Comparison of ENCODE assay signal across 20 cellular contexts in genomic region chr22:39214006-39214382, GRCh38. TPM values are rescaled to one million over a fixed set of nuclear protein-coding genes. Genes with fewer than 3 reads are reported as not detected.
DNase-seq lines count a peak whose midpoint lies in the region; ATAC-seq, FAIRE-seq and TF ChIP-seq lines count a peak whose summit lies in the region.
"Had no signal": no experiment of that assay in that cellular context is flagged by ENCODE, and none has a peak within 500 bp of the region (broad histone marks: within the 10 kb centered on the region; RNA-seq: fewer than 3 reads in every experiment).

No MANE protein-coding gene starts in this region.

- no peak for TF ChIP-seq POLR2A in HCT116 (IDR thresholded peaks at IDR 0.05; ENCODE audit: borderline replicate concordance, extremely low read depth, insufficient read depth, insufficient read length)
- no peak for TF ChIP-seq POLR2A in suprapubic skin (IDR thresholded peaks at IDR 0.05)

- H3K79me2 ChIP-seq in HCT116 (ENCODE audit: insufficient read depth, low read length) = no peaks in the 10 kb centered on the region
- H3K79me2 ChIP-seq in keratinocyte (ENCODE audit: control insufficient read depth, insufficient read depth, low read length) = no peaks in the 10 kb centered on the region
- H3K79me2 ChIP-seq: parathyroid adenoma had no signal

- CTCF ChIA-PET in HCT116 (lab: Charles Lee) (interaction anchor here (1.5 to 2.5 kb wide), 3 partner anchors 8 to 43 kb away, joined by 8 to 13 read pairs (median 8); no protein-coding TSS in a partner anchor), MCF 10A (lab: Yijun Ruan, JAX) (interaction anchor here (0.8 kb wide), 2 partner anchors 44 to 139 kb away, joined by 3 to 4 read pairs; no protein-coding TSS in a partner anchor)

- peaks cover 22% of the 10 kb centered on the region for H3K4me1 Mint-ChIP-seq in MCF 10A (ENCODE audit: insufficient read depth, unreplicated experiment)

- no peaks in the 10 kb centered on the region for H3K9me2 ChIP-seq in HCT116 (ENCODE audit: insufficient read depth)

- H3K9me3 ChIP-seq in HCT116 (ENCODE audit: control insufficient read depth in 1 of 2, insufficient read depth in 1 of 2, low read depth in 1 of 2, low read length in 2 of 2) (no peaks in the 10 kb centered on the region), keratinocyte (ENCODE audit: control insufficient read depth, low read depth, low read length) (no peaks in the 10 kb centered on the region), suprapubic skin (no peaks in the 10 kb centered on the region)
- H3K9me3 ChIP-seq: esophagus squamous epithelium, upper lobe of left lung had no signal

- intact Hi-C loops in HCT116 (cut with micrococcal nuclease) = no loop called here
- intact Hi-C loops in MCF 10A (cut with micrococcal nuclease) = no loop called here

- H3K27ac ChIP-seq in HCT116 (ENCODE audit: low read depth, low read length) (peak overlapping the region; percentile 58), keratinocyte (ENCODE audit: control insufficient read depth, insufficient read depth, low read length) (peak overlapping the region; percentile 11), suprapubic skin (no peak overlapping the region)
- H3K27ac ChIP-seq: BLaER1 treated with 17β-estradiol and CSF1 and Interleukin-3, amounts not matched to agents 10 nM and 100 nM; heart right ventricle; parathyroid adenoma; upper lobe of left lung had no signal

- H3K4me1 ChIP-seq in HCT116 (ENCODE audit: control insufficient read depth in 1 of 2, insufficient read depth in 2 of 2, low read length in 2 of 2) = peaks cover 46 to 55% of the 10 kb centered on the region in 2 experiments
- H3K4me1 ChIP-seq in keratinocyte (ENCODE audit: control insufficient read depth, extremely low read depth, insufficient read depth, low read length) = peaks cover 40% of the 10 kb centered on the region
- peaks cover 9% of the 10 kb centered on the region for H3K4me1 ChIP-seq in suprapubic skin
- H3K4me1 ChIP-seq: BLaER1 treated with 17β-estradiol and CSF1 and Interleukin-3, amounts not matched to agents 10 nM and 100 nM; parathyroid adenoma had no signal

- POLR2A ChIA-PET in HCT116 (lab: Charles Lee) = interaction anchor here (0.6 to 2.6 kb wide), 8 partner anchors 8 to 1370 kb away, joined by 3 to 10 read pairs (median 6); partner anchors contain the start of genes PDGFB and RPL3
- POLR2A ChIA-PET in MCF 10A (lab: Yijun Ruan, JAX) = interaction anchor here (0.5 to 1.8 kb wide), 13 partner anchors 12 to 317 kb away, joined by 3 to 16 read pairs (median 3); partner anchors contain the start of gene RPL3

- WGBS in suprapubic skin = 69% methylated on average over 9 of the region's 9 CpGs

- no peak for TF ChIP-seq CTCF in HCT116 (IDR thresholded peaks at IDR 0.05 in 2 of 3, conservative IDR thresholded peaks at IDR 0.05 in 1 of 3; ENCODE audit: borderline replicate concordance in 1 of 3, insufficient read depth in 1 of 3, low read depth in 2 of 3, low read length in 2 of 3)
- no peak for TF ChIP-seq CTCF in MCF 10A (IDR thresholded peaks at IDR 0.05; ENCODE audit: unreplicated experiment)
- TF ChIP-seq CTCF in keratinocyte (optimal IDR thresholded peaks at IDR 0.05 in 1 of 3, IDR thresholded peaks at IDR 0.05 in 1 of 3, conservative IDR thresholded peaks at IDR 0.05 in 1 of 3; ENCODE audit: extremely low read depth in 1 of 3, insufficient read depth in 2 of 3, low read length in 3 of 3) = no peak
- TF ChIP-seq CTCF in suprapubic skin (IDR thresholded peaks at IDR 0.05) = no peak

- H2AFZ ChIP-seq in HCT116 (ENCODE audit: low read depth, low read length, poor library complexity, severe bottlenecking) = no peak overlapping the region
- no peak overlapping the region for H2AFZ ChIP-seq in keratinocyte (ENCODE audit: control insufficient read depth, low read length)
- H2AFZ ChIP-seq: parathyroid adenoma had no signal

- H3K36me3 ChIP-seq in HCT116 (ENCODE audit: control insufficient read depth in 1 of 2, insufficient read depth in 2 of 2, low read length in 2 of 2) (no peaks in the 10 kb centered on the region), keratinocyte (ENCODE audit: control insufficient read depth in 2 of 2, extremely low read depth in 1 of 2, insufficient read depth in 2 of 2, low read length in 2 of 2) (no peaks in the 10 kb centered on the region), suprapubic skin (no peaks in the 10 kb centered on the region)
- H3K36me3 ChIP-seq: BLaER1 treated with 17β-estradiol and CSF1 and Interleukin-3, amounts not matched to agents 10 nM and 100 nM; esophagus squamous epithelium had no signal

- no peaks in the 10 kb centered on the region for H3K27me3 Mint-ChIP-seq in MCF 10A (ENCODE audit: insufficient read depth, unreplicated experiment)

- no peak for TF ChIP-seq EP300 in suprapubic skin (IDR thresholded peaks at IDR 0.05)

- H3K9me3 Mint-ChIP-seq in MCF 10A (ENCODE audit: unreplicated experiment) = no peaks in the 10 kb centered on the region

- no peaks in the 10 kb centered on the region for H3K9me1 ChIP-seq in keratinocyte (ENCODE audit: control insufficient read depth, extremely low read depth, insufficient read depth, low read length)

- BruUV-seq in HCT116 (replicated peaks; lab: Mats Ljungman, UMichigan) = no TSS peak
- no TSS peak for BruUV-seq in MCF 10A (replicated peaks; lab: Mats Ljungman, UMichigan)

- ATAC-seq in HCT116 (peak; percentile 12), GM21786 (IDR thresholded peaks at IDR 0.05; ENCODE audit: unreplicated experiment) (no peak)
- ATAC-seq: heart right ventricle had no signal

- FAIRE-seq in keratinocyte (lab: Jason Lieb, UNC) = peak; percentile 79
- FAIRE-seq: small intestine had no signal

- no peak for TF ChIP-seq RAD21 in HCT116 (IDR thresholded peaks at IDR 0.05; ENCODE audit: low read depth)

- RAD21 ChIA-PET in HCT116 (lab: Charles Lee; ENCODE audit: low non-redundant PET in 1 of 2, low total read pairs in 2 of 2, uncharacterized antibody in 2 of 2, unreplicated experiment in 2 of 2) = interaction anchor here (1.5 to 2.1 kb wide), 3 partner anchors 26 to 78 kb away, joined by 4 read pairs; no protein-coding TSS in a partner anchor

- H3K27me3 ChIP-seq in HCT116 (ENCODE audit: insufficient read depth, low read length) = no peaks in the 10 kb centered on the region
- H3K27me3 ChIP-seq in keratinocyte (ENCODE audit: control insufficient read depth, extremely low read depth, insufficient read depth, low read length) = no peaks in the 10 kb centered on the region
- no peaks in the 10 kb centered on the region for H3K27me3 ChIP-seq in suprapubic skin
- H3K27me3 ChIP-seq: heart right ventricle, upper lobe of left lung had no signal

- dilution Hi-C loops in keratinocyte (cut with MboI; ENCODE audit: extremely low pct_ligation_motif_present, low sequenced_read_pairs) = no loop called here

- peak overlapping the region; percentile 79 for H3K4me2 ChIP-seq in HCT116 (ENCODE audit: low read length)
- H3K4me2 ChIP-seq in keratinocyte (ENCODE audit: control insufficient read depth, extremely low read depth, insufficient read depth, low read depth, low read length) = peak overlapping the region; percentile 79
- H3K4me2 ChIP-seq: BLaER1 treated with 17β-estradiol and CSF1 and Interleukin-3, amounts not matched to agents 10 nM and 100 nM had no signal

- H4K20me1 ChIP-seq in HCT116 (ENCODE audit: insufficient read depth) (no peaks in the 10 kb centered on the region), keratinocyte (ENCODE audit: control insufficient read depth, extremely low read depth, insufficient read depth, low read length) (no peaks in the 10 kb centered on the region)

- H3K27ac Mint-ChIP-seq in MCF 10A (ENCODE audit: low read depth, unreplicated experiment) = peak overlapping the region; percentile 49
- H3K27ac Mint-ChIP-seq: T-helper 2 cell treated with Interferon-gamma antibody and Interleukin-4, amounts not matched to agents 5 μg/mL and 100 μg/mL, for 36 hours had no signal

- DNase-seq in HCT116 (ENCODE audit: low read depth, low spot score) (no peak), MCF 10A (ENCODE audit: unreplicated experiment) (no peak), keratinocyte (ENCODE audit: low read depth, low spot score) (no peak), suprapubic skin (ENCODE audit: low spot score in 2 of 2) (peak; percentile 7 to 16), mesenteric fat pad (ENCODE audit: low spot score) (no peak), NCI-H2196 treated with DMSO at 0.1 percent for 48 hours (lab: John Stamatoyannopoulos, UW; ENCODE audit: unreplicated experiment) (no peak), DMS 273 treated with DMSO at 0.1 percent for 48 hours (lab: John Stamatoyannopoulos, UW) (no peak)
- DNase-seq: activated naive CD4-positive, alpha-beta T cell; esophagus squamous epithelium; heart right ventricle; Kasumi-1; NCI-H1417 treated with DMSO at 0.1 percent for 48 hours; NCI-H345; SHP77 treated with DMSO at 0.1 percent for 48 hours; small intestine had no signal

- peak overlapping the region; percentile 34 for H3K9ac ChIP-seq in HCT116 (ENCODE audit: low read length)
- no peak overlapping the region for H3K9ac ChIP-seq in keratinocyte (ENCODE audit: control insufficient read depth, extremely low read depth, insufficient read depth, low read length)
- H3K9ac ChIP-seq: BLaER1 treated with 17β-estradiol and CSF1 and Interleukin-3, amounts not matched to agents 10 nM and 100 nM; parathyroid adenoma had no signal

- H3K4me3 ChIP-seq in HCT116 (replicated peaks in 1 of 2; ENCODE audit: low read depth in 1 of 2, low read length in 2 of 2) (peak overlapping the region in 1 of 2 experiments; percentile 42; a peak in 2 of 4 replicates), keratinocyte (ENCODE audit: control insufficient read depth in 2 of 3, extremely low read depth in 1 of 3, insufficient read depth in 2 of 3, low read depth in 1 of 3, low read length in 3 of 3) (peak overlapping the region; percentile 1 to 9 (median 9)), suprapubic skin (no peak overlapping the region)
- H3K4me3 ChIP-seq: BLaER1 treated with 17β-estradiol and CSF1 and Interleukin-3, amounts not matched to agents 10 nM and 100 nM; esophagus squamous epithelium; heart right ventricle; upper lobe of left lung had no signal

- peak overlapping the region; percentile 45 for H3K4me3 Mint-ChIP-seq in MCF 10A (ENCODE audit: unreplicated experiment)
- H3K4me3 Mint-ChIP-seq: T-helper 2 cell treated with Interferon-gamma antibody and Interleukin-4, amounts not matched to agents 5 μg/mL and 100 μg/mL, for 36 hours had no signal

- no peaks in the 10 kb centered on the region for H3K36me3 Mint-ChIP-seq in MCF 10A (ENCODE audit: insufficient read depth, unreplicated experiment)

RNA-seq across cellular contexts. Expression of gene PDGFB, which starts 30.8 kb away (rescaled TPM):
- 13.1 TPM for total RNA-seq in HCT116 (2021; ENCODE audit: unreplicated experiment)
- 15.7 and 16.0 TPM in 2 replicates for polyA plus RNA-seq in HCT116 (2012)
- total RNA-seq in MCF 10A (2022) = 0.29 and 0.37 TPM in 2 replicates
- 4.3 to 10.3 TPM (median 6.0 TPM) in 3 replicates for polyA plus RNA-seq in keratinocyte
- polyA plus RNA-seq in keratinocyte (2011; ENCODE audit: low read depth) = 4.1 TPM
- polyA plus RNA-seq in keratinocyte (2011; cell fraction: cytosol; rRNA removed) = 5.7 and 7.5 TPM in 2 replicates
- 13.7 and 15.8 TPM in 2 replicates for polyA plus RNA-seq in keratinocyte (2011; cell fraction: nucleus; rRNA removed)
- polyA plus RNA-seq in keratinocyte (2012; ENCODE audit: low replicate concordance) = 2.2 and 8.5 TPM in 2 replicates
- 4.4 to 17.7 TPM (median 4.6 TPM) in 3 replicates for polyA minus RNA-seq in keratinocyte
- polyA minus RNA-seq in keratinocyte (2011; cell fraction: cytosol; rRNA and poly(A)+ RNA removed) = 9.4 TPM
- 9.4 and 9.9 TPM in 2 replicates for polyA minus RNA-seq in keratinocyte (2011; cell fraction: nucleus; rRNA and poly(A)+ RNA removed)
- 10 to 100 TPM; 10.5 to 20.6 (median 12.0) TPM for total RNA-seq in suprapubic skin
- total RNA-seq in mesenteric fat pad = 38.0 TPM

Comparison
In these comparisons a context has a peak if more than half of its experiments do, and no peak if none do; other contexts are left out.
1. DNase-seq: peak in suprapubic skin (2 of 2); none in HCT116 (single experiment), MCF 10A (single experiment), keratinocyte (single experiment), mesenteric fat pad (single experiment), NCI-H2196 treated with DMSO at 0.1 percent for 48 hours (single experiment) and DMS 273 treated with DMSO at 0.1 percent for 48 hours (single experiment).